ENCODE assay signal across 1 cellular context in the genomic region with DNA sequence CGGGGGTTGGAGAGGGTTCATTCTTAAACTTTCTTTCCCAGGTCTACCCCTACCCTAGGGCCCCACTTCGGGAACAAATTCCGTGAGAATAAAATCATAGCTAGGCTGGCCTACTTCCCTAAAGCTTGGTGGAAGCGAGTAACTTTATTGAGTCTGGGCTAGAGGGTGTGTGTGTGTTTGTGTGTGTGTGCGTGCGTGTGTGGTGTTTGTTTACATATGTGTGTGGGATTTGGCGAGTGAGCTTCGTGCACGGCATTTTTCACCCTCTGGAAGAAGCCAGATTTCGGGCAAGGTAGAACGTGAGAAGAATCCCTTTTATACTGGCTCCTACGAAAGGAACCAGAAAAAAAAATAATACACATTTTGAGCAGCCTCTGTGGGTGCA.
A peak's percentile ranks its signal among the peaks of the same experiment; 100 is the strongest.
TF ChIP-seq lines count a peak whose summit lies in the region.

No MANE protein-coding gene starts in this region.

TF ChIP-seq in H1, 55 proteins besides CTCF, POLR2A, EP300 and RAD21:
- TF ChIP-seq GTF2F1 (IDR thresholded peaks at IDR 0.05; ENCODE audit: borderline replicate concordance, low read depth, low read length): no peak
- TF ChIP-seq JUN (IDR thresholded peaks at IDR 0.05; ENCODE audit: low read depth, low read length): no peak
- no peak for TF ChIP-seq SUZ12 (IDR thresholded peaks at IDR 0.05; ENCODE audit: low read length)
- no peak for TF ChIP-seq GABPA (IDR thresholded peaks at IDR 0.05; ENCODE audit: borderline replicate concordance, insufficient read depth, low read length)
- no peak for TF ChIP-seq POLR2AphosphoS5 (IDR thresholded peaks at IDR 0.05; ENCODE audit: low read depth, low read length)
- peak; percentile 80 for TF ChIP-seq EZH2 (IDR thresholded peaks at IDR 0.05; ENCODE audit: low read depth, low read length, severe bottlenecking)
- no peak for TF ChIP-seq KDM5A (IDR thresholded peaks at IDR 0.05; ENCODE audit: low read length)
- no peak for TF ChIP-seq CBX5 (IDR thresholded peaks at IDR 0.05; ENCODE audit: low read depth, low read length)
